1 cellular context compared by ENCODE assay signal in genomic region chr6:52664185-52664990, GRCh38.
TF ChIP-seq lines count a peak whose summit lies in the region.

No MANE protein-coding gene starts in this region.

TF ChIP-seq in K562, 482 proteins besides CTCF, POLR2A, EP300 and RAD21 (continued from another document and continues in another):
- TF ChIP-seq BCLAF1 (IDR thresholded peaks at IDR 0.05; ENCODE audit: borderline replicate concordance in 1 of 2, control insufficient read depth in 1 of 2, low read depth in 2 of 2, low read length in 1 of 2) = no peak
- TF ChIP-seq CTCFL (IDR thresholded peaks at IDR 0.05; ENCODE audit: borderline replicate concordance, insufficient read depth, low read depth, low read length, poor library complexity, severe bottlenecking) = no peak
- no peak for TF ChIP-seq CBFB (CRISPR knock-in tag; IDR thresholded peaks at IDR 0.05)
- no peak for TF ChIP-seq HES1 (IDR thresholded peaks at IDR 0.05; ENCODE audit: low read depth)
- no peak for TF ChIP-seq TRIM28 (IDR thresholded peaks at IDR 0.05)
- TF ChIP-seq POU5F1 (IDR thresholded peaks at IDR 0.05; ENCODE audit: borderline replicate concordance, low read depth, low read length, partially characterized antibody) = no peak
- TF ChIP-seq MTF1 (CRISPR knock-in tag; IDR thresholded peaks at IDR 0.05; ENCODE audit: borderline replicate concordance) = no peak
- no peak for TF ChIP-seq CLOCK (CRISPR knock-in tag; IDR thresholded peaks at IDR 0.05; ENCODE audit: borderline replicate concordance)
- TF ChIP-seq SMARCA4 (IDR thresholded peaks at IDR 0.05) = peak; percentile 14; the same call in 1 of the 2 replicates
- TF ChIP-seq PATZ1 (CRISPR knock-in tag; IDR thresholded peaks at IDR 0.05; ENCODE audit: borderline replicate concordance) = no peak
- no peak for TF ChIP-seq NFE2 (IDR thresholded peaks at IDR 0.05; ENCODE audit: low read depth)
- no peak for TF ChIP-seq ZNF561 (CRISPR knock-in tag; conservative IDR thresholded peaks at IDR 0.05)
- TF ChIP-seq ATF1 (CRISPR knock-in tag; IDR thresholded peaks at IDR 0.05) = no peak
- peak; percentile 65 for TF ChIP-seq ATF1 (tag; IDR thresholded peaks at IDR 0.05)
- TF ChIP-seq ELF4 (CRISPR knock-in tag; IDR thresholded peaks at IDR 0.05) = no peak
- peak; percentile 94 for TF ChIP-seq NFYB (IDR thresholded peaks at IDR 0.05; ENCODE audit: extremely low read depth, insufficient read length)
- no peak for TF ChIP-seq GATAD2A (IDR thresholded peaks at IDR 0.05)
- no peak for TF ChIP-seq TARDBP (IDR thresholded peaks at IDR 0.05)
- TF ChIP-seq ARID3B (CRISPR knock-in tag; IDR thresholded peaks at IDR 0.05; ENCODE audit: borderline replicate concordance) = no peak
- no peak for TF ChIP-seq HDAC2 (IDR thresholded peaks at IDR 0.05)
- no peak for TF ChIP-seq TFAP4 (CRISPR knock-in tag; IDR thresholded peaks at IDR 0.05; ENCODE audit: borderline replicate concordance)
- TF ChIP-seq HNRNPUL1 (IDR thresholded peaks at IDR 0.05; ENCODE audit: low read length) = no peak
- no peak for TF ChIP-seq HCFC1 (IDR thresholded peaks at IDR 0.05; ENCODE audit: low read depth, low read length)
- TF ChIP-seq SREBF1 (IDR thresholded peaks at IDR 0.05; ENCODE audit: borderline replicate concordance, low read depth, low read length) = no peak
- TF ChIP-seq STAG1 (CRISPR knock-in tag; IDR thresholded peaks at IDR 0.05; ENCODE audit: borderline replicate concordance) = no peak
- no peak for TF ChIP-seq PHB (CRISPR knock-in tag; IDR thresholded peaks at IDR 0.05)
- no peak for TF ChIP-seq FOXK1 (CRISPR knock-in tag; IDR thresholded peaks at IDR 0.05; ENCODE audit: borderline replicate concordance)
- no peak for TF ChIP-seq ARNT (IDR thresholded peaks at IDR 0.05)
- TF ChIP-seq TSHZ1 (CRISPR knock-in tag; IDR thresholded peaks at IDR 0.05) = no peak
- TF ChIP-seq ZNF644 (tag; IDR thresholded peaks at IDR 0.05; ENCODE audit: low read depth) = no peak
- TF ChIP-seq ZNF717 (CRISPR knock-in tag; IDR thresholded peaks at IDR 0.05) = no peak
